In genomic region chr11:39965701-39966100, GRCh38 we compare ENCODE assay signal across 7 cellular contexts.
"Had no signal": no experiment of that assay in that cellular context is flagged by ENCODE, and none has a peak within 500 bp of the region (broad histone marks: within the 10 kb centered on the region; RNA-seq: fewer than 3 reads in every experiment).

No MANE protein-coding gene starts in this region.

- H3K4me3 ChIP-seq: GM23338 had no signal

- H3K27me3 Mint-ChIP-seq: IgD-negative memory B cell had no signal

- H3K4me3 Mint-ChIP-seq: GM23338, H9, IgD-negative memory B cell had no signal

- H3K4me1 Mint-ChIP-seq: GM23338, H9, IgD-negative memory B cell had no signal

- H3K27ac Mint-ChIP-seq: GM23338, H9, IgD-negative memory B cell had no signal

- H3K9me3 Mint-ChIP-seq: GM23338, H9 had no signal

- H2AFZ ChIP-seq: GM23338 had no signal

- H3K4me2 ChIP-seq: GM23338 had no signal

- FAIRE-seq: H1, H54, HTR-8/SVneo had no signal

- ATAC-seq: GM23338 had no signal

- DNase-seq: H9, HCEC 1CT had no signal

- H3K36me3 Mint-ChIP-seq: IgD-negative memory B cell had no signal
